8 cellular contexts compared by ENCODE assay signal in the genomic region with DNA sequence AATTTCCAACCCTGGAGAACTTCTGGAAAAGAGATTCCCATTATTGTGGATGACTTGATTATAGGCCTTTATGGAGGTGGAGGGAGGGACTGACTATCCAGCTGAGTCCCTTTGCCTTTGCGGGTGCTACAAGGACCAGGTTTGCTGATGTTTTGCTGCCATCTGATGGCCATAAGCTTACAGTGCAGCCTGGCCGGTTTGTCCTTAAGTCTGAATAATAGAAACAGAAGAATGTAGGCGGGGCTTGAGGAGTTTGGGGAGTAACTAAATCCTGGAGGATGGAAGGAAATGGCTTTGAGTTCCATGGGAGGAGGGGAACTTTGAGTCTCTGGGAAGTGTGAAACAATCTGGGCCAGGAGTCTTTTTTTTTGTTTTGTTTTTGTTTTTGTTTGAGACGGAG. TPM values are rescaled to one million over a fixed set of nuclear protein-coding genes. Genes with fewer than 3 reads are reported as not detected.
DNase-seq lines count a peak whose midpoint lies in the region; ATAC-seq, FAIRE-seq and TF ChIP-seq lines count a peak whose summit lies in the region.

No MANE protein-coding gene starts in this region.

- ATAC-seq in GM18868 (IDR thresholded peaks at IDR 0.05; ENCODE audit: unreplicated experiment), result peak; percentile 90
- ATAC-seq in HG03354 (IDR thresholded peaks at IDR 0.05; ENCODE audit: poor library complexity, severe bottlenecking, unreplicated experiment), result peak; percentile 88
- ATAC-seq in HepG2, result peak; percentile 91

- POLR2A ChIA-PET in HepG2 (lab: Yijun Ruan, JAX), result no interaction called here

- no peak for TF ChIP-seq EP300 in HepG2 (IDR thresholded peaks at IDR 0.05; ENCODE audit: low read depth in 2 of 2, low read length in 2 of 2)
- no peak for TF ChIP-seq EP300 in HepG2 (CRISPR knock-in tag; IDR thresholded peaks at IDR 0.05; ENCODE audit: borderline replicate concordance)

- CTCF ChIA-PET in HepG2 (lab: Yijun Ruan, JAX; ENCODE audit: low intra/inter-chr PET ratio, low total read pairs), result interaction anchor here (1.3 to 1.7 kb wide), 5 partner anchors 133 to 249 kb away, joined by 4 to 24 read pairs (median 8); no protein-coding TSS in a partner anchor

- peak; percentile 68 for TF ChIP-seq RAD21 in HepG2 (CRISPR knock-in tag; IDR thresholded peaks at IDR 0.05)

- no peaks in the 10 kb centered on the region for H3K36me3 ChIP-seq in colonic mucosa
- no peaks in the 10 kb centered on the region for H3K36me3 ChIP-seq in HepG2 (replicated peaks in 1 of 2; ENCODE audit: control insufficient read depth in 1 of 2, insufficient read depth in 2 of 2, low read length in 2 of 2)

- no peaks in the 10 kb centered on the region for H3K4me1 ChIP-seq in colonic mucosa
- H3K4me1 ChIP-seq in HepG2 (ENCODE audit: insufficient read depth, low read length), result no peaks in the 10 kb centered on the region

- TF ChIP-seq CTCF in colonic mucosa (IDR thresholded peaks at IDR 0.05) (peak; percentile 87), HepG2 (CRISPR knock-in tag; IDR thresholded peaks at IDR 0.05) (peak; percentile 83)

- BruUV-seq in HepG2 (replicated peaks; lab: Mats Ljungman, UMichigan), result no TSS peak

- H3K9ac ChIP-seq in colonic mucosa (ENCODE audit: low read depth in 2 of 2, low read length in 2 of 2), result no peak overlapping the region
- no peak overlapping the region for H3K9ac ChIP-seq in HepG2 (ENCODE audit: insufficient read depth, low read depth, low read length)

- H3K9me3 ChIP-seq in colonic mucosa, result no peaks in the 10 kb centered on the region
- H3K9me3 ChIP-seq in HepG2 (ENCODE audit: low read length), result no peaks in the 10 kb centered on the region

- FAIRE-seq in HepG2 (lab: Jason Lieb, UNC), result peak; percentile 56

- H3K4me3 ChIP-seq in colonic mucosa, result no peak overlapping the region
- H3K4me3 ChIP-seq in HepG2 (replicated peaks in 1 of 3; ENCODE audit: insufficient read depth in 1 of 3, low read depth in 2 of 3, low read length in 3 of 3), result no peak overlapping the region

- H3K27ac ChIP-seq in colonic mucosa, result no peak overlapping the region
- no peak overlapping the region for H3K27ac ChIP-seq in HepG2 (ENCODE audit: extremely low read length, insufficient read depth, low read length)

- no peak for TF ChIP-seq POLR2A in HepG2 (IDR thresholded peaks at IDR 0.05; ENCODE audit: insufficient read depth in 1 of 2, low read depth in 2 of 2, low read length in 2 of 2)

- in situ Hi-C loops in HepG2 (cut with HindIII; ENCODE audit: extremely low pct_ligation_motif_present, low pct_unique_long_range_greater_than_20kb), result loop anchor here (5.0 to 10.0 kb wide), 2 partner anchors 163 to 250 kb away; no protein-coding TSS in a partner anchor

- H2AFZ ChIP-seq in HepG2 (ENCODE audit: low read length), result no peak overlapping the region

- WGBS in HepG2 (ENCODE audit: low lambda C conversion rate), result 14% methylated on average over 4 of the region's 4 CpGs

- no peaks in the 10 kb centered on the region for H3K27me3 ChIP-seq in colonic mucosa
- no peaks in the 10 kb centered on the region for H3K27me3 ChIP-seq in HepG2 (ENCODE audit: control insufficient read depth in 1 of 2, insufficient read depth in 2 of 2, low read length in 2 of 2)

- H3K4me2 ChIP-seq in HepG2 (ENCODE audit: low read depth, low read length), result no peak overlapping the region

- DNase-seq in AG08395 (ENCODE audit: low spot score) (peak; percentile 94), NCI-H524 (lab: John Stamatoyannopoulos, UW) (peak; percentile 55 to 83), colonic mucosa (peak; percentile 84), HepG2 (ENCODE audit: low spot score) (peak; percentile 66)
- DNase-seq in activated CD4-positive, alpha-beta T cell treated with anti-CD3 and anti-CD28 coated beads for 4 hours, result peak; percentile 53 to 67
- peak; percentile 46 to 51 (median 51) for DNase-seq in stimulated activated CD4-positive, alpha-beta T cell treated with anti-CD3 and anti-CD28 coated beads, TNF-alpha, amount 100 ng/mL, for 48 hours (ENCODE audit: low read depth in 3 of 3)

- no peaks in the 10 kb centered on the region for H3K79me2 ChIP-seq in HepG2 (ENCODE audit: insufficient read depth, low read length)

- no peaks in the 10 kb centered on the region for H4K20me1 ChIP-seq in HepG2 (ENCODE audit: insufficient read depth, low read length)

- intact Hi-C loops in colonic mucosa (cut with DNase I) (loop anchor here (2.0 to 10.0 kb wide), 3 partner anchors 33 to 540 kb away; no protein-coding TSS in a partner anchor), HepG2 (cut with micrococcal nuclease; ENCODE audit: unreplicated experiment) (loop anchor here (2.0 kb wide), 2 partner anchors 162 to 246 kb away; no protein-coding TSS in a partner anchor)

TF ChIP-seq in HepG2, 621 proteins besides CTCF, POLR2A, EP300 and RAD21 (continues in another document):
- TF ChIP-seq MBNL3 (CRISPR knock-in tag; conservative IDR thresholded peaks at IDR 0.05), result no peak
- no peak for TF ChIP-seq CHCHD3 (CRISPR knock-in tag; IDR thresholded peaks at IDR 0.05)
- TF ChIP-seq NCOA2 (CRISPR knock-in tag; IDR thresholded peaks at IDR 0.05), result no peak
- TF ChIP-seq CHD4 (IDR thresholded peaks at IDR 0.05; ENCODE audit: borderline replicate concordance, low read length), result no peak
- peak; percentile 85 for TF ChIP-seq SMC3 (IDR thresholded peaks at IDR 0.05; ENCODE audit: low read length)
- TF ChIP-seq TBX3 (IDR thresholded peaks at IDR 0.05; ENCODE audit: borderline replicate concordance), result no peak
- no peak for TF ChIP-seq E2F2 (CRISPR knock-in tag; IDR thresholded peaks at IDR 0.05; ENCODE audit: borderline replicate concordance)
- TF ChIP-seq HNF4G (IDR thresholded peaks at IDR 0.05; ENCODE audit: borderline replicate concordance, low read depth, low read length), result no peak
- TF ChIP-seq HNF4G (CRISPR knock-in tag; IDR thresholded peaks at IDR 0.05; ENCODE audit: borderline replicate concordance, low read depth), result no peak
- no peak for TF ChIP-seq ZNF446 (CRISPR knock-in tag; IDR thresholded peaks at IDR 0.05)
- no peak for TF ChIP-seq ZNF235 (CRISPR knock-in tag; IDR thresholded peaks at IDR 0.05; ENCODE audit: borderline replicate concordance)
- TF ChIP-seq CBX2 (IDR thresholded peaks at IDR 0.05; ENCODE audit: low read depth, low read length), result no peak
- no peak for TF ChIP-seq CBX2 (CRISPR knock-in tag; IDR thresholded peaks at IDR 0.05; ENCODE audit: low read depth)
- TF ChIP-seq, protein P1, sequence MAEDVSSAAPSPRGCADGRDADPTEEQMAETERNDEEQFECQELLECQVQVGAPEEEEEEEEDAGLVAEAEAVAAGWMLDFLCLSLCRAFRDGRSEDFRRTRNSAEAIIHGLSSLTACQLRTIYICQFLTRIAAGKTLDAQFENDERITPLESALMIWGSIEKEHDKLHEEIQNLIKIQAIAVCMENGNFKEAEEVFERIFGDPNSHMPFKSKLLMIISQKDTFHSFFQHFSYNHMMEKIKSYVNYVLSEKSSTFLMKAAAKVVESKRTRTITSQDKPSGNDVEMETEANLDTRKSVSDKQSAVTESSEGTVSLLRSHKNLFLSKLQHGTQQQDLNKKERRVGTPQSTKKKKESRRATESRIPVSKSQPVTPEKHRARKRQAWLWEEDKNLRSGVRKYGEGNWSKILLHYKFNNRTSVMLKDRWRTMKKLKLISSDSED (CRISPR knock-in tag; IDR thresholded peaks at IDR 0.05), result no peak
- no peak for TF ChIP-seq ZNF768 (CRISPR knock-in tag; IDR thresholded peaks at IDR 0.05)
- no peak for TF ChIP-seq KLF6 (CRISPR knock-in tag; IDR thresholded peaks at IDR 0.05)
- no peak for TF ChIP-seq TARDBP (CRISPR knock-in tag; IDR thresholded peaks at IDR 0.05)
- peak; percentile 83 for TF ChIP-seq STAG1 (CRISPR knock-in tag; IDR thresholded peaks at IDR 0.05)

RNA-seq across cellular contexts. Expression of gene CD1D, which starts 55.7 kb away (rescaled TPM):
- total RNA-seq in colonic mucosa, result 1 to 10 TPM; 4.6 to 7.9 TPM
- not detected in 2 replicates for total RNA-seq in HepG2 (2016; rRNA removed; fragmentation: Illumina TruSeq; extraction: Trizol)
- total RNA-seq in HepG2 (2016; cell fraction: cytosol; rRNA removed; fragmentation: Illumina TruSeq; extraction: Trizol; ENCODE audit: low read depth), result not detected in 2 replicates
- not detected in 2 replicates for total RNA-seq in HepG2 (2016; cell fraction: insoluble cytoplasmic fraction; rRNA removed; fragmentation: Illumina TruSeq; extraction: Trizol)
- not detected in 2 replicates for total RNA-seq in HepG2 (2016; cell fraction: membrane; rRNA removed; fragmentation: Illumina TruSeq; extraction: Trizol)
- not detected in 2 replicates for total RNA-seq in HepG2 (2016; cell fraction: nucleus; rRNA removed; fragmentation: Illumina TruSeq; extraction: Trizol)
- polyA plus RNA-seq in HepG2 (2011; rRNA removed), result not detected in 2 replicates
- not detected in 2 replicates for polyA plus RNA-seq in HepG2 (2011; cell fraction: cytosol; rRNA removed)
- polyA plus RNA-seq in HepG2 (2011; cell fraction: nucleus; rRNA removed), result not detected in 2 replicates
- not detected in 2 replicates for polyA plus RNA-seq in HepG2 (2012)
- polyA plus RNA-seq in HepG2 (2016; cell fraction: cytosol; fragmentation: Illumina TruSeq; extraction: Trizol; ENCODE audit: low read depth), result not detected in 2 replicates
- polyA plus RNA-seq in HepG2 (2016; cell fraction: insoluble cytoplasmic fraction; fragmentation: Illumina TruSeq; extraction: Trizol; ENCODE audit: low read depth), result not detected in 2 replicates
- polyA plus RNA-seq in HepG2 (2016; cell fraction: membrane; fragmentation: Illumina TruSeq; extraction: Trizol; ENCODE audit: low read depth), result not detected in 2 replicates
- polyA plus RNA-seq in HepG2 (2016; cell fraction: nucleus; fragmentation: Illumina TruSeq; extraction: Trizol; ENCODE audit: insufficient read depth, low read depth), result not detected in 2 replicates
- polyA minus RNA-seq in HepG2 (2011; rRNA and poly(A)+ RNA removed; ENCODE audit: low replicate concordance), result not detected in 2 replicates
- polyA minus RNA-seq in HepG2 (2011; cell fraction: cytosol; rRNA and poly(A)+ RNA removed), result not detected in 2 replicates
- not detected in 2 replicates for polyA minus RNA-seq in HepG2 (2011; cell fraction: nucleus; rRNA and poly(A)+ RNA removed)
